In genomic region chr1:222171005-222171404, GRCh38 we compare ENCODE assay signal across 9 cellular contexts.
DNase-seq lines count a peak whose midpoint lies in the region; TF ChIP-seq lines count a peak whose summit lies in the region.
"Had no signal": no experiment of that assay in that cellular context is flagged by ENCODE, and none has a peak within 500 bp of the region (broad histone marks: within the 10 kb centered on the region; RNA-seq: fewer than 3 reads in every experiment).

No MANE protein-coding gene starts in this region.

- TF ChIP-seq POLR2A in sigmoid colon (IDR thresholded peaks at IDR 0.05), result no peak

- H3K27ac ChIP-seq in SJCRH30 (no peak overlapping the region), sigmoid colon (no peak overlapping the region)
- H3K27ac ChIP-seq: SK-N-MC had no signal

- no peak for TF ChIP-seq EP300 in sigmoid colon (IDR thresholded peaks at IDR 0.05)

- H3K27me3 ChIP-seq in SJCRH30, result no peaks in the 10 kb centered on the region
- H3K27me3 ChIP-seq in sigmoid colon, result no peaks in the 10 kb centered on the region

- 45 to 56% methylated on average over 2 of the region's 2 CpGs for WGBS in sigmoid colon, 2 donors

- intact Hi-C loops in sigmoid colon (cut with DNase I), result loop anchor here (1.0 to 10.0 kb wide), 2 partner anchors 428 to 626 kb away; no protein-coding TSS in a partner anchor

- TF ChIP-seq CTCF in GM20000 (IDR thresholded peaks at IDR 0.05; ENCODE audit: extremely low read depth, missing control alignments) (no peak), fibroblast of mammary gland (conservative IDR thresholded peaks at IDR 0.05; ENCODE audit: control insufficient read depth, insufficient read depth, low read depth, low read length) (peak; percentile 83), sigmoid colon (IDR thresholded peaks at IDR 0.05) (peak; percentile 33 to 56 (median 41))

- no peaks in the 10 kb centered on the region for H3K4me1 ChIP-seq in SJCRH30
- H3K4me1 ChIP-seq in sigmoid colon, result no peaks in the 10 kb centered on the region

- H3K4me3 ChIP-seq in SJCRH30 (no peak overlapping the region), fibroblast of mammary gland (ENCODE audit: control insufficient read depth, low read depth, low read length) (no peak overlapping the region), sigmoid colon (no peak overlapping the region)
- H3K4me3 ChIP-seq: SK-N-MC had no signal

- DNase-seq in DMS 273 treated with DMSO at 0.1 percent for 48 hours (lab: John Stamatoyannopoulos, UW) (peak; percentile 37), GM20000 (ENCODE audit: low spot score) (peak; percentile 36), HuH-7.5 (ENCODE audit: low spot score) (peak; percentile 11), SJCRH30 (peak; percentile 13 to 60), fibroblast of mammary gland (ENCODE audit: low read depth) (peak; percentile 76), sigmoid colon (no peak)
- DNase-seq in activated CD4-positive, CD25-positive, alpha-beta regulatory T cell (lab: John Stamatoyannopoulos, UW), result no peak
- no peak for DNase-seq in stimulated activated CD4-positive, alpha-beta T cell treated with anti-CD3 and anti-CD28 coated beads, Interleukin-4, amount 100 ng/mL, for 24 hours

- H3K9me3 ChIP-seq in SJCRH30 (replicated peaks), result 0 out of 2 replicates have a peak, but pooled peaks cover 2% of the 10 kb centered on the region
- no peaks in the 10 kb centered on the region for H3K9me3 ChIP-seq in sigmoid colon

- H3K36me3 ChIP-seq in SJCRH30 (no peaks in the 10 kb centered on the region), sigmoid colon (no peaks in the 10 kb centered on the region)

Comparison
In these comparisons a context has a peak if more than half of its experiments do, and no peak if none do; other contexts are left out.
1. DNase-seq: peak in DMS 273 treated with DMSO at 0.1 percent for 48 hours (single experiment), GM20000 (single experiment), HuH-7.5 (single experiment), SJCRH30 (2 of 2) and fibroblast of mammary gland (single experiment); none in sigmoid colon (single experiment), activated CD4-positive, CD25-positive, alpha-beta regulatory T cell (0 of 4) and stimulated activated CD4-positive, alpha-beta T cell treated with anti-CD3 and anti-CD28 coated beads, Interleukin-4, amount 100 ng/mL, for 24 hours (single experiment).